ENCODE assay signal across 8 cellular contexts in genomic region chr7:143823634-143824294, GRCh38.
DNase-seq lines count a peak whose midpoint lies in the region; ATAC-seq, FAIRE-seq and TF ChIP-seq lines count a peak whose summit lies in the region.
"Not testable (repeated sequence)": the region's sequence is repeated elsewhere in the genome, so short reads cannot be mapped to it uniquely, and the experiment has no call there.

No MANE protein-coding gene starts in this region.

- not testable (repeated sequence) for H3K36me3 Mint-ChIP-seq in activated CD8-positive, alpha-beta T cell treated with anti-CD3 and anti-CD28 coated beads for 36 hours (ENCODE audit: low read depth); activated naive CD8-positive, alpha-beta T cell; chondrocyte (ENCODE audit: low read depth)

- not testable (repeated sequence) for H4K20me1 ChIP-seq in PC-3 (ENCODE audit: low read length); smooth muscle cell (ENCODE audit: low read depth)

- H3K4me1 Mint-ChIP-seq in activated CD8-positive, alpha-beta T cell treated with anti-CD3 and anti-CD28 coated beads for 36 hours (ENCODE audit: low read depth); activated naive CD8-positive, alpha-beta T cell (ENCODE audit: low read depth); chondrocyte (ENCODE audit: low read depth): not testable (repeated sequence)

- not testable (repeated sequence) for H3K27me3 Mint-ChIP-seq in activated CD8-positive, alpha-beta T cell treated with anti-CD3 and anti-CD28 coated beads for 36 hours; activated naive CD8-positive, alpha-beta T cell; chondrocyte (ENCODE audit: low read depth)

- no CpG with 5 or more reads among the region's 3 CpGs for WGBS in A549 (ENCODE audit: missing lambda C conversion rate)
- WGBS in smooth muscle cell (ENCODE audit: low lambda C conversion rate), result 50% methylated on average over 1 of the region's 3 CpGs

- peak overlapping the region; percentile 49 for H3K27ac Mint-ChIP-seq in activated CD8-positive, alpha-beta T cell treated with anti-CD3 and anti-CD28 coated beads for 36 hours
- peak overlapping the region; percentile 66 for H3K27ac Mint-ChIP-seq in activated naive CD8-positive, alpha-beta T cell
- H3K27ac Mint-ChIP-seq in chondrocyte (ENCODE audit: unreplicated experiment), result peak overlapping the region; percentile 75

- not testable (repeated sequence) for H3K9me3 Mint-ChIP-seq in activated CD8-positive, alpha-beta T cell treated with anti-CD3 and anti-CD28 coated beads for 36 hours; activated naive CD8-positive, alpha-beta T cell (ENCODE audit: low read depth); chondrocyte (ENCODE audit: low read depth)

- CTCF ChIA-PET in A549 (lab: Yijun Ruan, JAX); PC-3 (lab: Charles Lee); activated CD8-positive, alpha-beta T cell treated with anti-CD3 and anti-CD28 coated beads for 36 hours (lab: Charles Lee): not testable (repeated sequence)

- not testable (repeated sequence) for H3K9me3 ChIP-seq in A549; PC-3 (ENCODE audit: low read length); lower lobe of right lung; smooth muscle cell (replicated peaks; ENCODE audit: low read depth)

- not testable (repeated sequence) for TF ChIP-seq CTCF in A549 (IDR thresholded peaks at IDR 0.05); PC-3 (conservative IDR thresholded peaks at IDR 0.05; ENCODE audit: low read depth, low read length); activated CD8-positive, alpha-beta T cell treated with anti-CD3 and anti-CD28 coated beads for 36 hours (IDR thresholded peaks at IDR 0.05); chondrocyte (IDR thresholded peaks at IDR 0.05); lower lobe of right lung (IDR thresholded peaks at IDR 0.05); smooth muscle cell (IDR thresholded peaks at IDR 0.05; ENCODE audit: borderline replicate concordance, insufficient read depth, poor library complexity, severe bottlenecking)

- not testable (repeated sequence) for H3K4me2 ChIP-seq in A549, smooth muscle cell
- H3K4me2 ChIP-seq in PC-3 (ENCODE audit: low read length), result peak overlapping the region; percentile 49

- BruUV-seq in PC-3 (replicated peaks; lab: Mats Ljungman, UMichigan), result not testable (repeated sequence)

- not testable (repeated sequence) for H3F3A ChIP-seq in PC-3 (ENCODE audit: low read length, unreplicated experiment); smooth muscle cell (ENCODE audit: low read depth)

- not testable (repeated sequence) for TF ChIP-seq POLR2A in A549 (IDR thresholded peaks at IDR 0.05; ENCODE audit: low read length)

- TF ChIP-seq RAD21 in A549 (conservative IDR thresholded peaks at IDR 0.05 in 1 of 2, IDR thresholded peaks at IDR 0.05 in 1 of 2), result not testable (repeated sequence)

- peak; percentile 84 to 87 for ATAC-seq in A549
- ATAC-seq in PC-3, result peak; percentile 77
- peak; percentile 79 for ATAC-seq in SK-N-SH treated with all-trans-retinoic acid at 6 μM for 48 hours
- ATAC-seq in activated CD8-positive, alpha-beta T cell treated with anti-CD3 and anti-CD28 coated beads for 36 hours, result not testable (repeated sequence)
- peak; percentile 12 to 55 for ATAC-seq in lower lobe of right lung

- H3K36me3 ChIP-seq in PC-3 (ENCODE audit: low read depth, low read length); lower lobe of right lung; smooth muscle cell (ENCODE audit: low read depth): not testable (repeated sequence)

- intact Hi-C loops in PC-3 (cut with micrococcal nuclease); activated CD8-positive, alpha-beta T cell treated with anti-CD3 and anti-CD28 coated beads for 36 hours (cut with micrococcal nuclease); lower lobe of right lung (cut with DNase I): not testable (repeated sequence)

- not testable (repeated sequence) for H3K27ac ChIP-seq in A549, lower lobe of right lung
- peak overlapping the region; percentile 71 for H3K27ac ChIP-seq in PC-3 (ENCODE audit: low read length)
- H3K27ac ChIP-seq in smooth muscle cell (ENCODE audit: low read depth), result peak overlapping the region; percentile 48

- not testable (repeated sequence) for H2AFZ ChIP-seq in PC-3 (ENCODE audit: low read length); smooth muscle cell (ENCODE audit: low read depth)

- POLR2A ChIA-PET in A549 (lab: Yijun Ruan, JAX); PC-3 (lab: Charles Lee; ENCODE audit: unreplicated experiment); activated CD8-positive, alpha-beta T cell treated with anti-CD3 and anti-CD28 coated beads for 36 hours (lab: Charles Lee): not testable (repeated sequence)

- DNase-seq in A549 (ENCODE audit: low read depth in 1 of 2, low spot score in 1 of 2); PC-3; activated CD8-positive, alpha-beta T cell treated with anti-CD3 and anti-CD28 coated beads for 36 hours; chondrocyte (ENCODE audit: low spot score); lower lobe of right lung; smooth muscle cell (lab: John Stamatoyannopoulos, UW; ENCODE audit: unreplicated experiment): not testable (repeated sequence)

- H3K4me3 ChIP-seq in A549; PC-3 (ENCODE audit: low read length); lower lobe of right lung; smooth muscle cell: not testable (repeated sequence)

- H3K79me2 ChIP-seq in PC-3 (ENCODE audit: low read length); smooth muscle cell (ENCODE audit: low read depth): not testable (repeated sequence)

- not testable (repeated sequence) for H3K4me1 ChIP-seq in A549; PC-3 (ENCODE audit: insufficient read depth, low read length); lower lobe of right lung; smooth muscle cell (ENCODE audit: low read depth)

- not testable (repeated sequence) for H3K4me3 Mint-ChIP-seq in activated CD8-positive, alpha-beta T cell treated with anti-CD3 and anti-CD28 coated beads for 36 hours; activated naive CD8-positive, alpha-beta T cell; chondrocyte (ENCODE audit: unreplicated experiment)

- not testable (repeated sequence) for H3K9me2 ChIP-seq in PC-3 (replicated peaks; ENCODE audit: low read length)

- not testable (repeated sequence) for H3K9ac ChIP-seq in PC-3 (ENCODE audit: low read length); smooth muscle cell (ENCODE audit: low read depth)

- not testable (repeated sequence) for H3K27me3 ChIP-seq in PC-3 (ENCODE audit: low read length); lower lobe of right lung (ENCODE audit: low read depth); smooth muscle cell (ENCODE audit: low read depth)

- not testable (repeated sequence) for FAIRE-seq in A549 (lab: Jason Lieb, UNC)

- not testable (repeated sequence) for TF ChIP-seq EP300 in A549 (IDR thresholded peaks at IDR 0.05)
